8 cellular contexts compared by ENCODE assay signal in the genomic region with DNA sequence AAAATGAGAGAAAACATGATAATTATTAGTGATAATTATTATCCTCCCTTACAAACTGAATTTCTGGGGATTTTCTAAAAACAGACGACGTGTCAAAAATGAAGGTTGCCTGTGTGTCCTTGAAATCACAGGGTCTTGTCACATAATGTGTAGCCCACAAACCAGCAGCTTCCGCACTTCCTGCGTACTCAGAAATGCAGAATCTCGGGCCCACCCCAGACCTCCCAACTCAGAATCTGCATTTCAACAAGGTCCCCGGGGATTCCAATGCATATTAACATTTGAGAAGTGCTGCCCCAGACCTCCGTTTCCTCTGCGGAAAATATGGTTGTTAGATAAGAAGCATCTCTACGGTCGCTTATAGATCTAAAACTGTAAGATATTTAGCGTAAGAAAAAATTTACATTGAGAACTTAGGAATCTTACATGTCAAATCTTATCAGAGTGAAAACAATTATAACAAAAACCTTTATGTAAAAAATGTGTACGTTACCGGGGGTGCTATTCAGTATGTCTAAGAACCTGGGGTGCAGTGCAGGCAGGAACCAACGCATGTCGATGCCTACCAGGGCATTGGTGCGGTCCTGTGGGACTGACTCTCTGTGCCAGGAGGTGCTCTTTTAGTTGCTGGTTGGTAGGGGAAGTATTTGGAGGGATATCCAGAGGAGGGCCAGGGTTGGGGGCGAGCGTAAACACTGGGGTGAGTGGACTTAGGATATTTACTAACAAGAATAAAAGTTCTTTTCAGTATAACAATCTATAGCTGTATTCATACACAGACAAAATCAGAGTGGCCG. TPM values are rescaled to one million over a fixed set of nuclear protein-coding genes. Genes with fewer than 3 reads are reported as not detected.
A peak's percentile ranks its signal among the peaks of the same experiment; 100 is the strongest.
DNase-seq lines count a peak whose midpoint lies in the region; ATAC-seq and TF ChIP-seq lines count a peak whose summit lies in the region.

No MANE protein-coding gene starts in this region.

- no peak overlapping the region; the same call in 1 of the 2 replicates for H3K27ac ChIP-seq in IMR-90 (ENCODE audit: insufficient read depth, low read length)
- H3K27ac ChIP-seq in prostate gland: no peak overlapping the region

- H4K20me1 ChIP-seq in IMR-90 (ENCODE audit: insufficient read depth, low read length): no peaks in the 10 kb centered on the region

- H3K9me3 ChIP-seq in IMR-90 (ENCODE audit: control insufficient read depth, insufficient read depth, low read length) (no peaks in the 10 kb centered on the region), prostate gland (no peaks in the 10 kb centered on the region)

- H3K4me1 Mint-ChIP-seq in activated CD4-positive, alpha-beta T cell treated with anti-CD3 and anti-CD28 coated beads for 36 hours: peaks cover 32% of the 10 kb centered on the region
- peaks cover 5% of the 10 kb centered on the region for H3K4me1 Mint-ChIP-seq in dendritic cell treated with granulocyte-macrophage colony-stimulating factor and Interleukin-4, amounts not matched to agents 40 ng/mL and 50 ng/mL, for 4 days (ENCODE audit: low read depth)
- peaks cover 19% of the 10 kb centered on the region for H3K4me1 Mint-ChIP-seq in nephron

- WGBS in IMR-90 (ENCODE audit: extremely low coverage in 2 of 2, insufficient read length in 1 of 2), 2 experiments: no CpG with 5 or more reads among the region's 19 CpGs
- 43% methylated on average over 19 of the region's 19 CpGs for WGBS in prostate gland

- no peak overlapping the region for H2AK5ac ChIP-seq in IMR-90 (ENCODE audit: low read depth, low read length)

- no peak overlapping the region for H2BK5ac ChIP-seq in IMR-90 (ENCODE audit: low read depth, low read length, poor library complexity, severe bottlenecking)

- H4K91ac ChIP-seq in IMR-90 (ENCODE audit: insufficient read depth, low read depth, low read length): no peak overlapping the region

- no peak overlapping the region for H2AK9ac ChIP-seq in IMR-90 (replicated peaks; ENCODE audit: low read depth, low read length, poor library complexity)

- no peak overlapping the region; a peak in 1 of 4 replicates for H4K8ac ChIP-seq in IMR-90 (ENCODE audit: low read depth in 2 of 2, low read length in 2 of 2)

- TF ChIP-seq RAD21 in IMR-90 (IDR thresholded peaks at IDR 0.05; ENCODE audit: low read length): no peak

- ATAC-seq in activated CD4-positive, alpha-beta T cell treated with anti-CD3 and anti-CD28 coated beads for 36 hours: peak; percentile 30
- no peak for ATAC-seq in IMR-90 (ENCODE audit: low read depth)

- peak overlapping the region; percentile 53 for H3K4me2 ChIP-seq in IMR-90 (ENCODE audit: low read depth, low read length)

- H3K9me1 ChIP-seq in IMR-90 (ENCODE audit: insufficient read depth, low read length): no peaks in the 10 kb centered on the region

- no peak overlapping the region for H3K14ac ChIP-seq in IMR-90 (replicated peaks; ENCODE audit: low read depth, low read length)

- H2BK15ac ChIP-seq in IMR-90 (ENCODE audit: low read depth, low read length): no peak overlapping the region

- POLR2A ChIA-PET in activated CD4-positive, alpha-beta T cell treated with anti-CD3 and anti-CD28 coated beads for 36 hours (lab: Charles Lee): no interaction called here
- POLR2A ChIA-PET in IMR-90 (lab: Charles Lee; ENCODE audit: unreplicated experiment): no interaction called here

- H3K56ac ChIP-seq in IMR-90 (ENCODE audit: extremely low read depth, insufficient read depth, low read length): no peak overlapping the region

- H3K9ac ChIP-seq in IMR-90 (ENCODE audit: low read depth, low read length): peak overlapping the region; percentile 43; the same call in 1 of the 2 replicates

- H2BK120ac ChIP-seq in IMR-90 (ENCODE audit: low read depth, low read length): no peak overlapping the region

- no peaks in the 10 kb centered on the region for H3K27me3 ChIP-seq in IMR-90 (ENCODE audit: control insufficient read depth, insufficient read depth, low read length)
- no peaks in the 10 kb centered on the region for H3K27me3 ChIP-seq in prostate gland (replicated peaks; ENCODE audit: insufficient read depth)

- H3K27ac Mint-ChIP-seq in activated CD4-positive, alpha-beta T cell treated with anti-CD3 and anti-CD28 coated beads for 36 hours: peak overlapping the region; percentile 63
- no peak overlapping the region for H3K27ac Mint-ChIP-seq in dendritic cell treated with granulocyte-macrophage colony-stimulating factor and Interleukin-4, amounts not matched to agents 40 ng/mL and 50 ng/mL, for 4 days
- peak overlapping the region in 1 of 3 experiments; percentile 86 for H3K27ac Mint-ChIP-seq in nephron

- intact Hi-C loops in activated CD4-positive, alpha-beta T cell treated with anti-CD3 and anti-CD28 coated beads for 36 hours (cut with DNase I, micrococcal nuclease): loop anchor here (1.0 to 10.0 kb wide), 6 partner anchors 108 to 474 kb away; a partner anchor contains a TSS
- intact Hi-C loops in IMR-90 (cut with micrococcal nuclease): loop anchor here (1.0 kb wide), 3 partner anchors 109 to 281 kb away; no protein-coding TSS in a partner anchor
- intact Hi-C loops in dendritic cell treated with granulocyte-macrophage colony-stimulating factor and Interleukin-4, amounts not matched to agents 40 ng/mL and 50 ng/mL, for 4 days (cut with micrococcal nuclease): loop anchor here (1.0 kb wide), 2 partner anchors 107 to 169 kb away; a partner anchor contains a TSS
- intact Hi-C loops in prostate gland (cut with DNase I): loop anchor here (2.0 to 5.0 kb wide), 3 partner anchors 108 to 281 kb away; a partner anchor contains a TSS

- TF ChIP-seq CTCF in IMR-90 (conservative IDR thresholded peaks at IDR 0.05; ENCODE audit: low read depth, low read length) (no peak), nephron (IDR thresholded peaks at IDR 0.05; ENCODE audit: unreplicated experiment in 3 of 3) (peak in 2 of 3 experiments; percentile 36 to 38), prostate gland (IDR thresholded peaks at IDR 0.05) (peak in 1 of 4 experiments; percentile 1)

- H3K18ac ChIP-seq in IMR-90 (ENCODE audit: low read depth, low read length): no peak overlapping the region

- no peaks in the 10 kb centered on the region for H3K36me3 Mint-ChIP-seq in activated CD4-positive, alpha-beta T cell treated with anti-CD3 and anti-CD28 coated beads for 36 hours (ENCODE audit: low read depth)
- no peaks in the 10 kb centered on the region for H3K36me3 Mint-ChIP-seq in dendritic cell treated with granulocyte-macrophage colony-stimulating factor and Interleukin-4, amounts not matched to agents 40 ng/mL and 50 ng/mL, for 4 days (ENCODE audit: low read depth)
- H3K36me3 Mint-ChIP-seq in nephron (ENCODE audit: low read depth): no peaks in the 10 kb centered on the region

- no peak overlapping the region for H2BK20ac ChIP-seq in IMR-90 (ENCODE audit: low read depth, low read length)

- dilution Hi-C loops in IMR-90 (cut with HindIII; ENCODE audit: low sequenced_read_pairs, unreplicated experiment): no loop called here

- H3K4ac ChIP-seq in IMR-90 (ENCODE audit: low read depth, low read length): no peak overlapping the region; the same call in 1 of the 2 replicates

- no peaks in the 10 kb centered on the region for H3K36me3 ChIP-seq in IMR-90 (ENCODE audit: control insufficient read depth, insufficient read depth, low read length)
- no peaks in the 10 kb centered on the region for H3K36me3 ChIP-seq in prostate gland

- H3K79me1 ChIP-seq in IMR-90 (ENCODE audit: low read depth in 1 of 2, low read length in 2 of 2): no peaks in the 10 kb centered on the region

- TF ChIP-seq POLR2A in IMR-90 (IDR thresholded peaks at IDR 0.05; ENCODE audit: low read depth, low read length) (no peak), prostate gland (IDR thresholded peaks at IDR 0.05) (no peak)

- no TSS peak for BruUV-seq in IMR-90 (replicated peaks; lab: Mats Ljungman, UMichigan)

- H3K4me3 Mint-ChIP-seq in activated CD4-positive, alpha-beta T cell treated with anti-CD3 and anti-CD28 coated beads for 36 hours: peak overlapping the region; percentile 49
- peak overlapping the region; percentile 17 for H3K4me3 Mint-ChIP-seq in dendritic cell treated with granulocyte-macrophage colony-stimulating factor and Interleukin-4, amounts not matched to agents 40 ng/mL and 50 ng/mL, for 4 days
- H3K4me3 Mint-ChIP-seq in nephron: peak overlapping the region; percentile 70 to 85 (median 83)

- no peaks in the 10 kb centered on the region for H3K9me3 Mint-ChIP-seq in activated CD4-positive, alpha-beta T cell treated with anti-CD3 and anti-CD28 coated beads for 36 hours (ENCODE audit: low read depth)
- H3K9me3 Mint-ChIP-seq in dendritic cell treated with granulocyte-macrophage colony-stimulating factor and Interleukin-4, amounts not matched to agents 40 ng/mL and 50 ng/mL, for 4 days: no peaks in the 10 kb centered on the region
- no peaks in the 10 kb centered on the region for H3K9me3 Mint-ChIP-seq in nephron

- peaks cover 6% of the 10 kb centered on the region for H3K27me3 Mint-ChIP-seq in activated CD4-positive, alpha-beta T cell treated with anti-CD3 and anti-CD28 coated beads for 36 hours
- peaks cover 1% of the 10 kb centered on the region for H3K27me3 Mint-ChIP-seq in dendritic cell treated with granulocyte-macrophage colony-stimulating factor and Interleukin-4, amounts not matched to agents 40 ng/mL and 50 ng/mL, for 4 days
- H3K27me3 Mint-ChIP-seq in nephron (ENCODE audit: low read depth): no peaks in the 10 kb centered on the region

- H3K4me3 ChIP-seq in IMR-90 (ENCODE audit: insufficient read depth, low read depth, low read length) (no peak overlapping the region), prostate gland (no peak overlapping the region)

- H4K5ac ChIP-seq in IMR-90 (ENCODE audit: low read depth, low read length): no peak overlapping the region

- CTCF ChIA-PET in activated CD4-positive, alpha-beta T cell treated with anti-CD3 and anti-CD28 coated beads for 36 hours (lab: Charles Lee): interaction anchor here (0.5 to 6.9 kb wide), 58 partner anchors 11 to 403 kb away, joined by 3 to 322 read pairs (median 4); a partner anchor contains a TSS
- CTCF ChIA-PET in IMR-90 (lab: Yijun Ruan, JAX): interaction anchor here (0.6 to 3.3 kb wide), 13 partner anchors 10 to 460 kb away, joined by 3 to 28 read pairs (median 4); a partner anchor contains a TSS

- H3K4me1 ChIP-seq in IMR-90 (ENCODE audit: control insufficient read depth, insufficient read depth, low read length) (0 out of 2 replicates have a peak, but pooled peaks cover 1% of the 10 kb centered on the region), prostate gland (replicated peaks) (peaks cover 4% of the 10 kb centered on the region)

- H3K23ac ChIP-seq in IMR-90 (ENCODE audit: low read depth, low read length): no peak overlapping the region

- DNase-seq in activated CD4-positive, alpha-beta T cell treated with anti-CD3 and anti-CD28 coated beads for 36 hours: peak; percentile 22
- no peak for DNase-seq in activated CD4-positive, alpha-beta T cell treated with anti-CD3 and anti-CD28 coated beads for 1 hour
- DNase-seq in IMR-90: no peak
- no peak for DNase-seq in NCI-H82 treated with DMSO at 0.1 percent for 48 hours (lab: John Stamatoyannopoulos, UW; ENCODE audit: unreplicated experiment)
- DNase-seq in NCI-H2227 treated with DMSO at 0.1 percent for 48 hours (lab: John Stamatoyannopoulos, UW): no peak
- DNase-seq in prostate gland (ENCODE audit: low spot score): no peak

- in situ Hi-C loops in IMR-90 (cut with MboI; ENCODE audit: low sequenced_read_pairs): loop anchor here (5.0 to 10.0 kb wide), 2 partner anchors 166 to 284 kb away; no protein-coding TSS in a partner anchor

- H2AFZ ChIP-seq in IMR-90 (replicated peaks; ENCODE audit: low read length, poor library complexity): peak overlapping the region; percentile 68

RNA-seq across cellular contexts. Expression of a gene that starts 15.2 kb away (rescaled TPM):
- total RNA-seq in activated CD4-positive, alpha-beta T cell treated with anti-CD3 and anti-CD28 coated beads for 36 hours: under 1 TPM in 1 of 2 experiments, not detected in 1; 0.16 TPM
- total RNA-seq in IMR-90 (2012; rRNA removed): 0.28 TPM in 1 of 2 replicates, not detected in the other
- polyA plus RNA-seq in IMR-90 (2012; rRNA removed): not detected in 2 replicates
- not detected in 2 replicates for polyA plus RNA-seq in IMR-90 (2012; cell fraction: cytosol; rRNA removed)
- polyA plus RNA-seq in IMR-90 (2012; cell fraction: nucleus; rRNA removed; ENCODE audit: low replicate concordance): 0.26 TPM in 1 of 2 replicates, not detected in the other
- not detected for total RNA-seq in prostate gland

Comparison
In these comparisons a context has a peak if more than half of its experiments do, and no peak if none do; other contexts are left out.
1. H3K4me3 Mint-ChIP-seq: peak in every context shown above with its lines; median percentile 83 in nephron; 49 in activated CD4-positive, alpha-beta T cell treated with anti-CD3 and anti-CD28 coated beads for 36 hours; 17 in dendritic cell treated with granulocyte-macrophage colony-stimulating factor and Interleukin-4, amounts not matched to agents 40 ng/mL and 50 ng/mL, for 4 days.